ENCODE assay signal across 28 cellular contexts in genomic region chr11:77749232-77749631, GRCh38.
"Had no signal": no experiment of that assay in that cellular context is flagged by ENCODE, and none has a peak within 500 bp of the region (broad histone marks: within the 10 kb centered on the region; RNA-seq: fewer than 3 reads in every experiment).

No MANE protein-coding gene starts in this region.

- DNase-seq: naive thymus-derived CD8-positive, alpha-beta T cell; nephron progenitor cell; nucleus accumbens; pancreas; retina; right cardiac atrium; right lobe of liver; sigmoid colon; small intestine; stimulated activated CD4-positive, alpha-beta T cell treated with anti-CD3 and anti-CD28 coated beads, Interleukin-15, amount 100 ng/mL, for 24 hours; stimulated activated CD4-positive, alpha-beta T cell treated with anti-CD3 and anti-CD28 coated beads, Interleukin-2, amount 100 ng/mL, for 24 hours; stimulated activated CD4-positive, alpha-beta T cell treated with anti-CD3 and anti-CD28 coated beads, Interleukin-2, amount 100 ng/mL, for 48 hours; stimulated activated CD4-positive, alpha-beta T cell treated with anti-CD3 and anti-CD28 coated beads, Interleukin-4, amount 100 ng/mL, for 24 hours; stimulated activated naive B cell treated with anti-CD40 and anti-IgM and Interleukin-4, amounts not matched to agents 10 μg/mL and 1 μg/mL and 100 μg/mL, for 72 hours; stimulated activated naive CD4-positive, alpha-beta T cell treated with Interleukin-2 at 50 U/mL for 16 hours; stomach; thyroid gland; trophoblast cell; upper lobe of left lung; uterus had no signal

- H3K36me3 ChIP-seq: neutrophil, pancreas, prostate gland, right lobe of liver, sigmoid colon, thoracic aorta, thyroid gland, uterus had no signal

- H3K27ac ChIP-seq: neutrophil, pancreas, prostate gland, right lobe of liver, sigmoid colon, stomach, thoracic aorta, thyroid gland, tibial nerve, upper lobe of left lung, uterus had no signal

- H3K27ac Mint-ChIP-seq: natural killer cell treated with Interleukin-12 subunit alpha and Interleukin-12 subunit beta and Interleukin-15 and Interleukin-18, amount 100 ng/mL, for 72 hours; nephron progenitor cell; stimulated activated effector memory CD8-positive, alpha-beta T cell treated with anti-CD3 and anti-CD28 coated beads, Interleukin-12 subunit alpha, Interleukin-12 subunit beta, amount 100 ng/mL, for 72 hours; stimulated activated naive B cell treated with anti-CD40 and anti-IgM and Interleukin-4, amounts not matched to agents 10 μg/mL and 1 μg/mL and 100 μg/mL, for 72 hours; stimulated activated naive CD8-positive, alpha-beta T cell treated with anti-CD3 and anti-CD28 coated beads, Interleukin-15, Interleukin-2, amounts not matched to agents 100 ng/mL and 50 ng/mL, for 24 hours had no signal

- H3K4me3 ChIP-seq: pancreas, prostate gland, right lobe of liver, sigmoid colon, stomach, thoracic aorta, thyroid gland, tibial nerve, upper lobe of left lung, uterus had no signal

- H3K36me3 Mint-ChIP-seq: natural killer cell treated with Interleukin-12 subunit alpha and Interleukin-12 subunit beta and Interleukin-15 and Interleukin-18, amount 100 ng/mL, for 72 hours had no signal

- H3K9me3 Mint-ChIP-seq: naive thymus-derived CD8-positive, alpha-beta T cell; natural killer cell treated with Interleukin-12 subunit alpha and Interleukin-12 subunit beta and Interleukin-15 and Interleukin-18, amount 100 ng/mL, for 72 hours; nephron progenitor cell; neural crest cell; stimulated activated effector memory CD8-positive, alpha-beta T cell treated with anti-CD3 and anti-CD28 coated beads, Interleukin-12 subunit alpha, Interleukin-12 subunit beta, amount 100 ng/mL, for 72 hours; stimulated activated naive B cell treated with anti-CD40 and anti-IgM and Interleukin-4, amounts not matched to agents 10 μg/mL and 1 μg/mL and 100 μg/mL, for 72 hours; stimulated activated naive CD8-positive, alpha-beta T cell treated with anti-CD3 and anti-CD28 coated beads, Interleukin-15, Interleukin-2, amounts not matched to agents 100 ng/mL and 50 ng/mL, for 24 hours had no signal

- H3K27me3 ChIP-seq: neutrophil, pancreas, right lobe of liver, sigmoid colon, stomach, thyroid gland, tibial nerve, upper lobe of left lung, uterus had no signal

- H3K27me3 Mint-ChIP-seq: naive thymus-derived CD8-positive, alpha-beta T cell; natural killer cell treated with Interleukin-12 subunit alpha and Interleukin-12 subunit beta and Interleukin-15 and Interleukin-18, amount 100 ng/mL, for 72 hours; stimulated activated naive B cell treated with anti-CD40 and anti-IgM and Interleukin-4, amounts not matched to agents 10 μg/mL and 1 μg/mL and 100 μg/mL, for 72 hours; stimulated activated naive CD8-positive, alpha-beta T cell treated with anti-CD3 and anti-CD28 coated beads, Interleukin-15, Interleukin-2, amounts not matched to agents 100 ng/mL and 50 ng/mL, for 24 hours had no signal

- H3K9me3 ChIP-seq: neutrophil, pancreas, prostate gland, right lobe of liver, sigmoid colon, stomach, thoracic aorta, thyroid gland, tibial nerve, upper lobe of left lung, uterus had no signal

- H3K4me1 ChIP-seq: prostate gland, uterus had no signal

- ATAC-seq: naive thymus-derived CD8-positive, alpha-beta T cell; natural killer cell treated with Interleukin-12 subunit alpha and Interleukin-12 subunit beta and Interleukin-15 and Interleukin-18, amount 100 ng/mL, for 72 hours; pancreas; right lobe of liver; stimulated activated effector memory CD8-positive, alpha-beta T cell treated with anti-CD3 and anti-CD28 coated beads, Interleukin-12 subunit alpha, Interleukin-12 subunit beta, amount 100 ng/mL, for 72 hours; stimulated activated naive B cell treated with anti-CD40 and anti-IgM and Interleukin-4, amounts not matched to agents 10 μg/mL and 1 μg/mL and 100 μg/mL, for 72 hours had no signal

- H3K4me3 Mint-ChIP-seq: naive thymus-derived CD8-positive, alpha-beta T cell; natural killer cell treated with Interleukin-12 subunit alpha and Interleukin-12 subunit beta and Interleukin-15 and Interleukin-18, amount 100 ng/mL, for 72 hours; nephron progenitor cell; neural crest cell; stimulated activated effector memory CD8-positive, alpha-beta T cell treated with anti-CD3 and anti-CD28 coated beads, Interleukin-12 subunit alpha, Interleukin-12 subunit beta, amount 100 ng/mL, for 72 hours; stimulated activated naive B cell treated with anti-CD40 and anti-IgM and Interleukin-4, amounts not matched to agents 10 μg/mL and 1 μg/mL and 100 μg/mL, for 72 hours; stimulated activated naive CD8-positive, alpha-beta T cell treated with anti-CD3 and anti-CD28 coated beads, Interleukin-15, Interleukin-2, amounts not matched to agents 100 ng/mL and 50 ng/mL, for 24 hours had no signal
